8 cellular contexts compared by ENCODE assay signal in genomic region chr4:25377572-25377882, GRCh38. TPM values are rescaled to one million over a fixed set of nuclear protein-coding genes. Genes with fewer than 3 reads are reported as not detected.
DNase-seq lines count a peak whose midpoint lies in the region; ATAC-seq and TF ChIP-seq lines count a peak whose summit lies in the region.

No MANE protein-coding gene starts in this region.

- no peak overlapping the region for H3K4me3 Mint-ChIP-seq in activated CD4-positive, alpha-beta T cell treated with anti-CD3 and anti-CD28 coated beads, Interleukin-2, amount 10 ng/mL, durations not matched to agents 7 days and 5 days

- CTCF ChIA-PET in BJ (lab: Yijun Ruan, JAX), result no interaction called here
- CTCF ChIA-PET in activated CD4-positive, alpha-beta T cell treated with anti-CD3 and anti-CD28 coated beads, Interleukin-2, amount 10 ng/mL, durations not matched to agents 7 days and 5 days (lab: Charles Lee), result interaction anchor here (1.2 to 3.8 kb wide), 3 partner anchors 9 to 65 kb away, joined by 3 to 14 read pairs (median 6); partner anchors contain the start of gene ZCCHC4

- H3K27ac Mint-ChIP-seq in activated CD4-positive, alpha-beta T cell treated with anti-CD3 and anti-CD28 coated beads, Interleukin-2, amount 10 ng/mL, durations not matched to agents 7 days and 5 days, result no peak overlapping the region

- 4% methylated on average over 12 of the region's 12 CpGs for WGBS in prostate gland

- no peaks in the 10 kb centered on the region for H3K9me3 ChIP-seq in NT2/D1 (ENCODE audit: insufficient read depth, low read length)
- no peaks in the 10 kb centered on the region for H3K9me3 ChIP-seq in prostate gland

- H3K36me3 ChIP-seq in BJ (ENCODE audit: control insufficient read depth, insufficient read depth, low read length) (0 out of 2 replicates have a peak, but pooled peaks cover 1% of the 10 kb centered on the region), NT2/D1 (ENCODE audit: insufficient read depth, insufficient read length, low read length) (peaks cover 33% of the 10 kb centered on the region), prostate gland (no peaks in the 10 kb centered on the region)

- H3K27ac ChIP-seq in prostate gland, result peak overlapping the region; percentile 76 to 79

- H3K4me1 ChIP-seq in NT2/D1 (ENCODE audit: insufficient read depth, insufficient read length) (peaks cover 6% of the 10 kb centered on the region), prostate gland (replicated peaks) (no peaks in the 10 kb centered on the region)

- no peaks in the 10 kb centered on the region for H3K9me3 Mint-ChIP-seq in activated CD4-positive, alpha-beta T cell treated with anti-CD3 and anti-CD28 coated beads, Interleukin-2, amount 10 ng/mL, durations not matched to agents 7 days and 5 days

- ATAC-seq in GM21390 (IDR thresholded peaks at IDR 0.05; ENCODE audit: unreplicated experiment), result peak; percentile 11

- H3K36me3 Mint-ChIP-seq in activated CD4-positive, alpha-beta T cell treated with anti-CD3 and anti-CD28 coated beads, Interleukin-2, amount 10 ng/mL, durations not matched to agents 7 days and 5 days (ENCODE audit: low read depth), result peaks cover 13% of the 10 kb centered on the region

- TF ChIP-seq CTCF in BJ (IDR thresholded peaks at IDR 0.05; ENCODE audit: insufficient read depth, low read depth, low read length) (no peak), epithelial cell of proximal tubule (conservative IDR thresholded peaks at IDR 0.05; ENCODE audit: low read depth, low read length) (no peak), prostate gland (IDR thresholded peaks at IDR 0.05) (no peak)

- POLR2A ChIA-PET in BJ (lab: Charles Lee), result no interaction called here
- POLR2A ChIA-PET in activated CD4-positive, alpha-beta T cell treated with anti-CD3 and anti-CD28 coated beads, Interleukin-2, amount 10 ng/mL, durations not matched to agents 7 days and 5 days (lab: Charles Lee), result interaction anchor here (0.6 kb wide), 1 partner anchor 26 kb away, joined by 3 read pairs; no protein-coding TSS in a partner anchor

- intact Hi-C loops in prostate gland (cut with DNase I), result loop anchor here (5.0 to 10.0 kb wide), 3 partner anchors 65 to 213 kb away; partner anchors contain the start of genes PI4K2B, SEPSECS and ZCCHC4

- DNase-seq in BJ (ENCODE audit: low read depth), result no peak
- DNase-seq in NT2/D1 (ENCODE audit: low read depth, low spot score), result no peak
- DNase-seq in epithelial cell of proximal tubule (ENCODE audit: low read depth), result no peak
- DNase-seq in prostate gland (ENCODE audit: low spot score), result no peak
- DNase-seq in GOT3 (lab: John Stamatoyannopoulos, UW), result no peak
- DNase-seq in NCI-H748 treated with DMSO at 0.1 percent for 48 hours (lab: John Stamatoyannopoulos, UW), result no peak
- DNase-seq in activated CD4-positive, alpha-beta T cell treated with anti-CD3 and anti-CD28 coated beads, Interleukin-2, amount 10 ng/mL, durations not matched to agents 7 days and 5 days, result no peak

- peak overlapping the region; percentile 96 for H3K9ac ChIP-seq in NT2/D1 (ENCODE audit: insufficient read length, low read depth)

- H3K27me3 Mint-ChIP-seq in activated CD4-positive, alpha-beta T cell treated with anti-CD3 and anti-CD28 coated beads, Interleukin-2, amount 10 ng/mL, durations not matched to agents 7 days and 5 days, result no peaks in the 10 kb centered on the region

- peaks cover 20% of the 10 kb centered on the region for H3K4me1 Mint-ChIP-seq in activated CD4-positive, alpha-beta T cell treated with anti-CD3 and anti-CD28 coated beads, Interleukin-2, amount 10 ng/mL, durations not matched to agents 7 days and 5 days

- no peaks in the 10 kb centered on the region for H3K27me3 ChIP-seq in BJ (ENCODE audit: control insufficient read depth, insufficient read depth, low read length)
- H3K27me3 ChIP-seq in NT2/D1 (ENCODE audit: insufficient read depth, insufficient read length), result no peaks in the 10 kb centered on the region
- H3K27me3 ChIP-seq in prostate gland (replicated peaks; ENCODE audit: insufficient read depth), result no peaks in the 10 kb centered on the region

- H3K4me3 ChIP-seq in BJ (ENCODE audit: low read depth, low read length) (peak overlapping the region; percentile 96), NT2/D1 (ENCODE audit: insufficient read length, low read depth) (peak overlapping the region; percentile 87), epithelial cell of proximal tubule (ENCODE audit: low read depth, low read length) (peak overlapping the region; percentile 94), prostate gland (peak overlapping the region; percentile 88 to 96)

- no peak for TF ChIP-seq POLR2A in prostate gland (IDR thresholded peaks at IDR 0.05)

RNA-seq across cellular contexts. Expression of gene ANAPC4, which starts 0.5 kb away (rescaled TPM):
- polyA plus RNA-seq in BJ (2011; rRNA removed), result 7.0 and 16.1 TPM in 2 replicates
- 6.7 and 7.1 TPM in 2 replicates for polyA minus RNA-seq in BJ (2011; rRNA and poly(A)+ RNA removed)
- total RNA-seq in epithelial cell of proximal tubule, result 9.0 and 18.0 TPM in 2 replicates
- total RNA-seq in prostate gland, result 10 to 100 TPM; 20.2 to 20.7 TPM
- total RNA-seq in activated CD4-positive, alpha-beta T cell treated with anti-CD3 and anti-CD28 coated beads, Interleukin-2, amount 10 ng/mL, durations not matched to agents 7 days and 5 days, result 10 to 100 TPM; 37.5 to 47.9 TPM
